In the genomic region with DNA sequence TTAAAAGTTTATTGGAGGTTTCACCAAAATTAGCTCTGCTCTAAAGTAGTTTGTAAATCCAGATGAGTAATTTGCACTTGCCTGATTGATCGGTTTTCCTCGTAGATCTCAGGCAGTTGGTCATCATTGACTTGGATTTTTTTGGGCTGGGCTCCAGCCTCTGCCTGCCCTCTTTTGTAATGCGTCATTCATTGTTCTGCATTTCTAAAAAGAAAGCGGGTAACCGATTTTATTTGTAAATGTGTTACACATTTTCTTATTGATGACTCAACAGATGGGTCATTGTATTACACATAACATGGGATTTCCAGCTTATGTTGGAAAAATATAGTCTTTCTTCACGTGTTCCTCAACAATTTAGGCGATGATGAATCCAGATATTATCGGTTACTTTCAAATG, we compare ENCODE assay signal across 8 cellular contexts. TPM values are rescaled to one million over a fixed set of nuclear protein-coding genes. Genes with fewer than 3 reads are reported as not detected.
DNase-seq lines count a peak whose midpoint lies in the region; TF ChIP-seq lines count a peak whose summit lies in the region.
"Had no signal": no experiment of that assay in that cellular context is flagged by ENCODE, and none has a peak within 500 bp of the region (broad histone marks: within the 10 kb centered on the region; RNA-seq: fewer than 3 reads in every experiment).

No MANE protein-coding gene starts in this region.

- TF ChIP-seq CTCF in fibroblast of mammary gland (conservative IDR thresholded peaks at IDR 0.05; ENCODE audit: control insufficient read depth, insufficient read depth, low read depth, low read length): no peak

- H3K36me3 ChIP-seq in SJSA1 (peaks cover 86% of the 10 kb centered on the region), skeletal muscle satellite cell (ENCODE audit: insufficient read depth, low read length) (peaks cover 60% of the 10 kb centered on the region)

- peaks cover 79% of the 10 kb centered on the region for H3K4me1 ChIP-seq in SJSA1 (replicated peaks)
- H3K4me1 ChIP-seq in skeletal muscle satellite cell (ENCODE audit: control insufficient read depth, insufficient read depth, low read length): peaks cover 23% of the 10 kb centered on the region

- DNase-seq in GOT3 (lab: John Stamatoyannopoulos, UW): peak; percentile 25
- peak; percentile 63 to 78 for DNase-seq in SJSA1 (ENCODE audit: low read depth in 1 of 2, low spot score in 2 of 2)
- peak; percentile 99 for DNase-seq in fibroblast of mammary gland (ENCODE audit: low read depth)
- no peak for DNase-seq in posterior vena cava (ENCODE audit: low spot score)
- DNase-seq in UCSD-AML1 (lab: John Stamatoyannopoulos, UW; ENCODE audit: unreplicated experiment): no peak
- DNase-seq in HuH-7.5 (ENCODE audit: low spot score): no peak
- DNase-seq: stimulated activated CD4-positive, alpha-beta T cell treated with anti-CD3 and anti-CD28 coated beads, Interleukin-2, amount 100 ng/mL, for 24 hours had no signal

- H3K9ac ChIP-seq in skeletal muscle satellite cell (ENCODE audit: low read depth, low read length): no peak overlapping the region

- no peak overlapping the region for H3K4me3 ChIP-seq in SJSA1
- no peak overlapping the region for H3K4me3 ChIP-seq in fibroblast of mammary gland (ENCODE audit: control insufficient read depth, low read depth, low read length)
- no peak overlapping the region for H3K4me3 ChIP-seq in skeletal muscle satellite cell (ENCODE audit: low read length)

- intact Hi-C loops in posterior vena cava (cut with DNase I): loop anchor here in 1 of 2 donors (10.0 kb wide), 1 partner anchor 294 kb away; no protein-coding TSS in a partner anchor

- H3K27me3 ChIP-seq in SJSA1 (replicated peaks): no peaks in the 10 kb centered on the region
- no peaks in the 10 kb centered on the region for H3K27me3 ChIP-seq in skeletal muscle satellite cell (ENCODE audit: control insufficient read depth, insufficient read depth, low read length)

- peak overlapping the region; percentile 31 for H3K4me2 ChIP-seq in skeletal muscle satellite cell (ENCODE audit: low read length)

- peak overlapping the region; percentile 81 for H3K27ac ChIP-seq in SJSA1

- H3K9me3 ChIP-seq in SJSA1 (replicated peaks): no peaks in the 10 kb centered on the region
- no peaks in the 10 kb centered on the region for H3K9me3 ChIP-seq in skeletal muscle satellite cell (replicated peaks; ENCODE audit: low read length)

RNA-seq across cellular contexts. Expression of a gene that starts 5.5 kb away (rescaled TPM):
- total RNA-seq in SJSA1 (2014; rRNA removed; shearing (Covaris generic)): 44.4 and 48.2 TPM in 2 replicates
- total RNA-seq in skeletal muscle satellite cell (2012; rRNA removed): 6.3 and 7.4 TPM in 2 replicates
- 10 to 100 TPM; 87.3 to 92.3 TPM for total RNA-seq in posterior vena cava

Comparison
In these comparisons a context has a peak if more than half of its experiments do, and no peak if none do; other contexts are left out.
1. DNase-seq: peak in GOT3 (single experiment), SJSA1 (2 of 2) and fibroblast of mammary gland (single experiment); none in posterior vena cava (single experiment), UCSD-AML1 (single experiment) and HuH-7.5 (single experiment).